In genomic region chr18:24818069-24818395, GRCh38 we compare ENCODE assay signal across 21 cellular contexts.
DNase-seq lines count a peak whose midpoint lies in the region; ATAC-seq and TF ChIP-seq lines count a peak whose summit lies in the region.
"Had no signal": no experiment of that assay in that cellular context is flagged by ENCODE, and none has a peak within 500 bp of the region (broad histone marks: within the 10 kb centered on the region; RNA-seq: fewer than 3 reads in every experiment).

No MANE protein-coding gene starts in this region.

- H3K9ac ChIP-seq in HUES48 (ENCODE audit: low read depth, low read length) (no peak overlapping the region), iPS-20b (ENCODE audit: low read depth, low read length) (peak overlapping the region; percentile 14; the same call in 1 of the 2 replicates), Karpas-422 (ENCODE audit: low read length) (no peak overlapping the region)
- H3K9ac ChIP-seq: GM23248 had no signal

- no peaks in the 10 kb centered on the region for H3K36me3 Mint-ChIP-seq in WTC11
- H3K36me3 Mint-ChIP-seq: CD4-positive, alpha-beta memory T cell had no signal

- intact Hi-C loops in thyroid gland (cut with DNase I) = no loop called here

- H3K4me1 Mint-ChIP-seq in WTC11 = peaks cover 50% of the 10 kb centered on the region
- H3K4me1 Mint-ChIP-seq: CD4-positive, alpha-beta memory T cell had no signal

- H3K27ac ChIP-seq in HUES48 (ENCODE audit: low read depth, low read length) = peak overlapping the region; percentile 65
- H3K27ac ChIP-seq in iPS-20b (ENCODE audit: low read length) = no peak overlapping the region
- H3K27ac ChIP-seq in Karpas-422 (ENCODE audit: low read length) = no peak overlapping the region
- H3K27ac ChIP-seq in thyroid gland = no peak overlapping the region
- H3K27ac ChIP-seq: GM23248, HL-60, SJSA1 had no signal

- H3K27me3 Mint-ChIP-seq in WTC11 (ENCODE audit: low read depth) = no peaks in the 10 kb centered on the region; the same call in 1 of the 2 replicates

- no peak overlapping the region for H3K27ac Mint-ChIP-seq in WTC11

- no peaks in the 10 kb centered on the region for H3K27me3 ChIP-seq in HUES48 (ENCODE audit: control insufficient read depth, insufficient read depth, low read length)
- H3K27me3 ChIP-seq in iPS-20b (ENCODE audit: insufficient read depth, low read length) = peaks cover 5% of the 10 kb centered on the region; the same call in 1 of the 2 replicates
- no peaks in the 10 kb centered on the region for H3K27me3 ChIP-seq in neuron (ENCODE audit: insufficient read depth, low read length)
- no peaks in the 10 kb centered on the region; the same call in 1 of the 2 replicates for H3K27me3 ChIP-seq in Karpas-422 (ENCODE audit: low read length)
- H3K27me3 ChIP-seq in thyroid gland = no peaks in the 10 kb centered on the region
- H3K27me3 ChIP-seq: SJSA1 had no signal

- ATAC-seq in WTC11 = peak; percentile 23

- H3K4me3 Mint-ChIP-seq in WTC11 = no peak overlapping the region
- H3K4me3 Mint-ChIP-seq: CD4-positive, alpha-beta memory T cell had no signal

- no peaks in the 10 kb centered on the region for H4K20me1 ChIP-seq in Karpas-422 (ENCODE audit: insufficient read depth, low read depth, low read length)

- no peaks in the 10 kb centered on the region for H3K79me2 ChIP-seq in Karpas-422 (ENCODE audit: low read length)

- H3K9me3 ChIP-seq in HUES48 (ENCODE audit: control insufficient read depth, insufficient read depth, low read length) = no peaks in the 10 kb centered on the region
- no peaks in the 10 kb centered on the region for H3K9me3 ChIP-seq in iPS-20b (ENCODE audit: insufficient read depth, low read depth, low read length)
- H3K9me3 ChIP-seq in neuron (ENCODE audit: low read length) = no peaks in the 10 kb centered on the region
- H3K9me3 ChIP-seq in Karpas-422 (ENCODE audit: low read length) = no peaks in the 10 kb centered on the region
- no peaks in the 10 kb centered on the region for H3K9me3 ChIP-seq in thyroid gland
- H3K9me3 ChIP-seq: Caco-2, SJSA1 had no signal

- no peaks in the 10 kb centered on the region for H3K9me2 ChIP-seq in Karpas-422 (replicated peaks; ENCODE audit: insufficient read depth, low read length)

- H3K36me3 ChIP-seq in HUES48 (ENCODE audit: control insufficient read depth, insufficient read depth, low read length) (no peaks in the 10 kb centered on the region), iPS-20b (ENCODE audit: insufficient read depth, low read depth, low read length) (no peaks in the 10 kb centered on the region), neuron (ENCODE audit: insufficient read depth, low read length) (no peaks in the 10 kb centered on the region), Karpas-422 (ENCODE audit: insufficient read depth, low read length) (no peaks in the 10 kb centered on the region), thyroid gland (no peaks in the 10 kb centered on the region)
- H3K36me3 ChIP-seq: SJSA1 had no signal

- DNase-seq in WTC11 (ENCODE audit: low spot score) = no peak
- no peak for DNase-seq in Karpas-422
- no peak for DNase-seq in thyroid gland
- DNase-seq in stimulated activated CD4-positive, alpha-beta T cell treated with anti-CD3 and anti-CD28 coated beads, Interleukin-4, amount 100 ng/mL, for 24 hours = no peak
- DNase-seq: Caco-2; CD4-positive, alpha-beta memory T cell; DMS79 treated with DMSO at 0.1 percent for 48 hours; GF-D8; GM23248; NCI-H1092; NCI-H1436 treated with DMSO at 0.1 percent for 48 hours; NCI-H187 treated with DMSO at 0.1 percent for 48 hours; NCI-H748 treated with DMSO at 0.1 percent for 48 hours; Right ventricle myocardium superior; RPMI8226; T-helper 1 cell had no signal

- POLR2A ChIA-PET in WTC11 (lab: Charles Lee) = no interaction called here

- WGBS in thyroid gland, 2 donors = 70 to 76% methylated on average over 3 of the region's 3 CpGs

- CTCF ChIA-PET in WTC11 (lab: Charles Lee) = interaction anchor here (0.6 to 0.8 kb wide), 2 partner anchors 23 to 492 kb away, joined by 3 read pairs; no protein-coding TSS in a partner anchor

- no peak for TF ChIP-seq POLR2A in thyroid gland (IDR thresholded peaks at IDR 0.05)

- TF ChIP-seq CTCF in WTC11 (IDR thresholded peaks at IDR 0.05) = no peak
- no peak for TF ChIP-seq CTCF in thyroid gland (IDR thresholded peaks at IDR 0.05)

- peak overlapping the region; percentile 42 for H2AFZ ChIP-seq in neuron (ENCODE audit: low read depth, low read length)
- no peak overlapping the region for H2AFZ ChIP-seq in Karpas-422 (ENCODE audit: low read length)
- H2AFZ ChIP-seq: GM23248 had no signal

- H3K4me3 ChIP-seq in HUES48 (ENCODE audit: low read depth, low read length) = no peak overlapping the region
- no peak overlapping the region for H3K4me3 ChIP-seq in iPS-20b (ENCODE audit: low read length)
- H3K4me3 ChIP-seq in neuron (ENCODE audit: low read length) = peak overlapping the region; percentile 30
- no peak overlapping the region for H3K4me3 ChIP-seq in Karpas-422 (ENCODE audit: low read length)
- no peak overlapping the region for H3K4me3 ChIP-seq in thyroid gland (replicated peaks in 1 of 3)
- H3K4me3 ChIP-seq: GM23248, SJSA1 had no signal

- no peak overlapping the region for H3K4me2 ChIP-seq in Karpas-422 (ENCODE audit: low read depth, low read length, poor library complexity, severe bottlenecking)

- H3K4me1 ChIP-seq in HUES48 (ENCODE audit: control insufficient read depth, insufficient read depth, low read length) = peaks cover 39% of the 10 kb centered on the region
- H3K4me1 ChIP-seq in iPS-20b (ENCODE audit: insufficient read depth, low read length) = peaks cover 28% of the 10 kb centered on the region; the same call in 1 of the 2 replicates
- peaks cover 45% of the 10 kb centered on the region for H3K4me1 ChIP-seq in neuron (ENCODE audit: insufficient read depth, low read length)
- H3K4me1 ChIP-seq in Karpas-422 (ENCODE audit: low read length) = no peaks in the 10 kb centered on the region
- H3K4me1 ChIP-seq in thyroid gland = no peaks in the 10 kb centered on the region
- H3K4me1 ChIP-seq: Caco-2, SJSA1 had no signal

- peaks cover 13% of the 10 kb centered on the region for H3K9me3 Mint-ChIP-seq in WTC11

TF ChIP-seq in WTC11, 78 proteins besides CTCF, POLR2A, EP300 and RAD21 (continues in another document):
- TF ChIP-seq NR3C1 (CRISPR knock-in tag; conservative IDR thresholded peaks at IDR 0.05; ENCODE audit: low read depth) = no peak
- no peak for TF ChIP-seq TEAD1 (CRISPR knock-in tag; IDR thresholded peaks at IDR 0.05)
- no peak for TF ChIP-seq NFATC4 (CRISPR knock-in tag; IDR thresholded peaks at IDR 0.05)
- TF ChIP-seq ZNF396 (CRISPR knock-in tag; IDR thresholded peaks at IDR 0.05; ENCODE audit: borderline replicate concordance) = no peak
- TF ChIP-seq HMGA2 (CRISPR knock-in tag; IDR thresholded peaks at IDR 0.05) = no peak
- TF ChIP-seq JAZF1 (CRISPR knock-in tag; IDR thresholded peaks at IDR 0.05) = no peak
- no peak for TF ChIP-seq SMAD4 (CRISPR knock-in tag; IDR thresholded peaks at IDR 0.05)
- no peak for TF ChIP-seq ARID4B (CRISPR knock-in tag; IDR thresholded peaks at IDR 0.05; ENCODE audit: borderline replicate concordance)
